In genomic region chr20:46050444-46050843, GRCh38 we compare ENCODE assay signal across 1 cellular context.
A peak's percentile ranks its signal among the peaks of the same experiment; 100 is the strongest.
TF ChIP-seq lines count a peak whose summit lies in the region.

No MANE protein-coding gene starts in this region.

TF ChIP-seq in HepG2, 621 proteins besides CTCF, POLR2A, EP300 and RAD21:
- TF ChIP-seq ZNF788 (CRISPR knock-in tag; IDR thresholded peaks at IDR 0.05; ENCODE audit: borderline replicate concordance) = 0 out of 2 replicates have a peak, but pooled peaks have one; percentile 25
- TF ChIP-seq ZNF230 (CRISPR knock-in tag; IDR thresholded peaks at IDR 0.05) = no peak
- TF ChIP-seq GLMP (CRISPR knock-in tag; IDR thresholded peaks at IDR 0.05; ENCODE audit: borderline replicate concordance) = no peak
- no peak for TF ChIP-seq SIN3A (IDR thresholded peaks at IDR 0.05; ENCODE audit: borderline replicate concordance, low read depth, low read length)
- peak; percentile 28; the same call in 1 of the 2 replicates for TF ChIP-seq ZNF768 (CRISPR knock-in tag; IDR thresholded peaks at IDR 0.05)
- TF ChIP-seq ZNF441 (CRISPR knock-in tag; IDR thresholded peaks at IDR 0.05; ENCODE audit: borderline replicate concordance) = no peak
- no peak for TF ChIP-seq EEA1 (CRISPR knock-in tag; IDR thresholded peaks at IDR 0.05; ENCODE audit: borderline replicate concordance)
- TF ChIP-seq ZNF256 (CRISPR knock-in tag; conservative IDR thresholded peaks at IDR 0.05) = no peak
- TF ChIP-seq KDM5B (CRISPR knock-in tag; IDR thresholded peaks at IDR 0.05; ENCODE audit: borderline replicate concordance) = 0 out of 2 replicates have a peak, but pooled peaks have one; percentile 21
- no peak for TF ChIP-seq ATF4 (CRISPR knock-in tag; IDR thresholded peaks at IDR 0.05)
